1 cellular context compared by ENCODE assay signal in genomic region chr11:94201004-94201465, GRCh38.
TF ChIP-seq lines count a peak whose summit lies in the region.

No MANE protein-coding gene starts in this region.

TF ChIP-seq in A549, 52 proteins besides CTCF, POLR2A, EP300 and RAD21 (continued from another document):
- TF ChIP-seq E2F6 (IDR thresholded peaks at IDR 0.05; ENCODE audit: borderline replicate concordance, low read depth) = no peak
- TF ChIP-seq KDM1A (IDR thresholded peaks at IDR 0.05; ENCODE audit: low read depth) = no peak
- no peak for TF ChIP-seq SMC3 (IDR thresholded peaks at IDR 0.05)
- no peak for TF ChIP-seq ELK1 (IDR thresholded peaks at IDR 0.05; ENCODE audit: low read depth, low read length)
